ENCODE assay signal across 9 cellular contexts in the genomic region with DNA sequence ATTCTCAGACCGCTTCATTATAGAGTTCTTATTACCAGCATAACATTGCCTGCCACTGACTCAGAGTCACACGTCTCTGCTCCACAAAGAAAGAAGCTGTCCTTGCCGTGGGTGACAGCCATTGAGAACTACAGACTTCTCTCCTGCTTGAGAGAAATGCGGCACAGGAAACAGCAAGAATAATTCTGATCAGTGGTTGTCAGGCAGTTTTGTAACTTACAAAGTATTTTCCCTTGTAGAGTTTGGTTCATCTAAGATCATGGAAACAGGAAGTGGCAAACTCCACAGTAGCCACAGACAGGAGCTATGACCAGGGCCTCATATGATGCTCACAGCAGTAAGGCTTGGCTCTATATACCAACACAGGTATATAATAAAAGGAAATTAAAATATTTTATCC. TPM values are rescaled to one million over a fixed set of nuclear protein-coding genes. Genes with fewer than 3 reads are reported as not detected.
DNase-seq lines count a peak whose midpoint lies in the region; ATAC-seq and FAIRE-seq lines count a peak whose summit lies in the region.
"Had no signal": no experiment of that assay in that cellular context is flagged by ENCODE, and none has a peak within 500 bp of the region (broad histone marks: within the 10 kb centered on the region; RNA-seq: fewer than 3 reads in every experiment).

No MANE protein-coding gene starts in this region.

- H3K27ac Mint-ChIP-seq in T-helper 17 cell: peak overlapping the region; percentile 77
- peak overlapping the region; percentile 47 to 76 for H3K27ac Mint-ChIP-seq in natural killer cell treated with Interleukin-12 subunit alpha and Interleukin-12 subunit beta and Interleukin-15 and Interleukin-18, amount 100 ng/mL, for 72 hours
- H3K27ac Mint-ChIP-seq: memory B cell had no signal

- FAIRE-seq in GM19239 (lab: Jason Lieb, UNC): no peak

- peaks cover 7% of the 10 kb centered on the region for H3K36me3 Mint-ChIP-seq in T-helper 17 cell (ENCODE audit: low read depth)
- H3K36me3 Mint-ChIP-seq in natural killer cell treated with Interleukin-12 subunit alpha and Interleukin-12 subunit beta and Interleukin-15 and Interleukin-18, amount 100 ng/mL, for 72 hours: peaks cover 10% of the 10 kb centered on the region

- peak; percentile 73 for ATAC-seq in HG02870 (IDR thresholded peaks at IDR 0.05; ENCODE audit: unreplicated experiment)
- peak; percentile 65 for ATAC-seq in T-helper 17 cell
- ATAC-seq in natural killer cell treated with Interleukin-12 subunit alpha and Interleukin-12 subunit beta and Interleukin-15 and Interleukin-18, amount 100 ng/mL, for 72 hours: peak; percentile 85 to 88
- ATAC-seq in left cardiac atrium: no peak

- H3K9me3 Mint-ChIP-seq in natural killer cell treated with Interleukin-12 subunit alpha and Interleukin-12 subunit beta and Interleukin-15 and Interleukin-18, amount 100 ng/mL, for 72 hours: no peaks in the 10 kb centered on the region
- H3K9me3 Mint-ChIP-seq: memory B cell had no signal

- H3K4me1 Mint-ChIP-seq in T-helper 17 cell: peaks cover 18% of the 10 kb centered on the region
- peaks cover 25 to 28% of the 10 kb centered on the region in 2 donors for H3K4me1 Mint-ChIP-seq in natural killer cell treated with Interleukin-12 subunit alpha and Interleukin-12 subunit beta and Interleukin-15 and Interleukin-18, amount 100 ng/mL, for 72 hours (ENCODE audit: low read depth in 2 of 2)

- no peaks in the 10 kb centered on the region for H3K27me3 Mint-ChIP-seq in T-helper 17 cell
- no peaks in the 10 kb centered on the region for H3K27me3 Mint-ChIP-seq in natural killer cell treated with Interleukin-12 subunit alpha and Interleukin-12 subunit beta and Interleukin-15 and Interleukin-18, amount 100 ng/mL, for 72 hours
- H3K27me3 Mint-ChIP-seq: memory B cell had no signal

- peak; percentile 10 for DNase-seq in NK-92 treated with Interleukin-12 subunit alpha and Interleukin-12 subunit beta, amount 100 ng/mL, for 24 hours (lab: John Stamatoyannopoulos, UW)
- DNase-seq in NK-92 (lab: John Stamatoyannopoulos, UW; ENCODE audit: unreplicated experiment) (no peak), T-helper 17 cell (no peak), hepatic stellate cell (ENCODE audit: low spot score) (no peak), GM19239 (ENCODE audit: insufficient read length, low spot score) (no peak), left cardiac atrium (no peak)
- DNase-seq in natural killer cell treated with Interleukin-12 subunit alpha and Interleukin-12 subunit beta and Interleukin-15 and Interleukin-18, amount 100 ng/mL, for 72 hours (ENCODE audit: low spot score): no peak

- intact Hi-C loops in left cardiac atrium (cut with DNase I): no loop called here

- H3K4me3 Mint-ChIP-seq in T-helper 17 cell: no peak overlapping the region
- peak overlapping the region; percentile 52 for H3K4me3 Mint-ChIP-seq in natural killer cell treated with Interleukin-12 subunit alpha and Interleukin-12 subunit beta and Interleukin-15 and Interleukin-18, amount 100 ng/mL, for 72 hours
- H3K4me3 Mint-ChIP-seq: memory B cell had no signal

- H3K9me3 ChIP-seq in T-helper 17 cell (ENCODE audit: control insufficient read depth, low read length, poor library complexity, severe bottlenecking): no peaks in the 10 kb centered on the region

RNA-seq across cellular contexts. Expression of gene KCNV2, which starts 47.1 kb away (rescaled TPM):
- total RNA-seq in T-helper 17 cell (not detected), left cardiac atrium (not detected)
- total RNA-seq in natural killer cell treated with Interleukin-12 subunit alpha and Interleukin-12 subunit beta and Interleukin-15 and Interleukin-18, amount 100 ng/mL, for 72 hours: not detected

Comparison
In these comparisons a context has a peak if more than half of its experiments do, and no peak if none do; other contexts are left out.
1. ATAC-seq: peak in HG02870 (single experiment), T-helper 17 cell (single experiment) and natural killer cell treated with Interleukin-12 subunit alpha and Interleukin-12 subunit beta and Interleukin-15 and Interleukin-18, amount 100 ng/mL, for 72 hours (2 of 2); none in left cardiac atrium (0 of 2).